10 cellular contexts compared by ENCODE assay signal in the genomic region with DNA sequence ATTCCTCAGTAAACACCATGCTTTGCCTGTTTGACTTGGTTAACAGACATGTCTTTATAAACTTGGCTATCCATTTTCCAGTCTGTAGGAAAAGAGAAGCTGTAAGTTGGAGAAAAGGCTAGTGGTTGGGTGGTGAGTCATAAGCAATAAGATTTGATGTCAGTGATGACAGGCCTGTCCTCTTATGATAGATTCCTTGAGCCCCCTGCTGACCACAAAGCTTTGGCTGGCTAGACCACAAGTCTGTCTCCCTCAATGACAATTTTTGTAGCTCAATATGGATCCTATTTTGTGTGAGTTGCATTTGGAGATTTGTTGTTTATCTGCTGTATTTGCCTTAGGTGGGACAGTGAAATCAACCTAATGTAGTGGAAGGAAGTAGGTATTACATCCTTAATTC.
DNase-seq lines count a peak whose midpoint lies in the region; ATAC-seq and TF ChIP-seq lines count a peak whose summit lies in the region.
"Had no signal": no experiment of that assay in that cellular context is flagged by ENCODE, and none has a peak within 500 bp of the region (broad histone marks: within the 10 kb centered on the region; RNA-seq: fewer than 3 reads in every experiment).

No MANE protein-coding gene starts in this region.

- no peak for DNase-seq in CD8-positive, alpha-beta T cell
- peak; percentile 76 for DNase-seq in IMR-90
- DNase-seq in activated CD8-positive, alpha-beta T cell treated with anti-CD3 and anti-CD28 coated beads, Interleukin-2, amount 10 ng/mL, durations not matched to agents 7 days and 5 days: peak; percentile 36
- DNase-seq in kidney tubule cell (ENCODE audit: low spot score): peak; percentile 66
- DNase-seq in substantia nigra (lab: John Stamatoyannopoulos, UW): no peak
- no peak for DNase-seq in NCI-H2081 (lab: John Stamatoyannopoulos, UW)
- DNase-seq: NCI-H526 treated with DMSO at 0.1 percent for 48 hours had no signal

- TF ChIP-seq CTCF in CD8-positive, alpha-beta T cell (IDR thresholded peaks at IDR 0.05): no peak
- 0 out of 2 replicates have a peak, but pooled peaks have one; percentile 6 for TF ChIP-seq CTCF in IMR-90 (conservative IDR thresholded peaks at IDR 0.05; ENCODE audit: low read depth, low read length)

- H3K36me3 Mint-ChIP-seq in CD8-positive, alpha-beta T cell: peaks cover 30% of the 10 kb centered on the region
- peaks cover 45% of the 10 kb centered on the region for H3K36me3 Mint-ChIP-seq in activated CD8-positive, alpha-beta T cell treated with anti-CD3 and anti-CD28 coated beads, Interleukin-2, amount 10 ng/mL, durations not matched to agents 7 days and 5 days (ENCODE audit: low read depth)

- peaks cover 5% of the 10 kb centered on the region for H3K9me3 Mint-ChIP-seq in CD8-positive, alpha-beta T cell
- peaks cover 10% of the 10 kb centered on the region for H3K9me3 Mint-ChIP-seq in activated CD8-positive, alpha-beta T cell treated with anti-CD3 and anti-CD28 coated beads, Interleukin-2, amount 10 ng/mL, durations not matched to agents 7 days and 5 days (ENCODE audit: insufficient read depth)

- no peak overlapping the region for H2AK9ac ChIP-seq in IMR-90 (replicated peaks; ENCODE audit: low read depth, low read length, poor library complexity)

- no peak overlapping the region for H2AK5ac ChIP-seq in IMR-90 (ENCODE audit: low read depth, low read length)

- H3K27ac Mint-ChIP-seq in CD8-positive, alpha-beta T cell: peak overlapping the region; percentile 49
- H3K27ac Mint-ChIP-seq in activated CD8-positive, alpha-beta T cell treated with anti-CD3 and anti-CD28 coated beads, Interleukin-2, amount 10 ng/mL, durations not matched to agents 7 days and 5 days: peak overlapping the region; percentile 75

- POLR2A ChIA-PET in CD8-positive, alpha-beta T cell (lab: Charles Lee): interaction anchor here (0.6 to 1.7 kb wide), 8 partner anchors 9 to 1344 kb away, joined by 3 to 7 read pairs (median 4); partner anchors contain the start of genes LONP2 and SIAH1
- POLR2A ChIA-PET in IMR-90 (lab: Charles Lee; ENCODE audit: unreplicated experiment): no interaction called here
- POLR2A ChIA-PET in activated CD8-positive, alpha-beta T cell treated with anti-CD3 and anti-CD28 coated beads, Interleukin-2, amount 10 ng/mL, durations not matched to agents 7 days and 5 days (lab: Charles Lee): interaction anchor here (0.7 kb wide), 1 partner anchor 136 kb away, joined by 8 read pairs; no protein-coding TSS in a partner anchor

- H3K4me1 Mint-ChIP-seq in CD8-positive, alpha-beta T cell (ENCODE audit: low read depth): peaks cover 49% of the 10 kb centered on the region
- H3K4me1 Mint-ChIP-seq in activated CD8-positive, alpha-beta T cell treated with anti-CD3 and anti-CD28 coated beads, Interleukin-2, amount 10 ng/mL, durations not matched to agents 7 days and 5 days (ENCODE audit: low read depth): peaks cover 33% of the 10 kb centered on the region

- no peak overlapping the region for H4K5ac ChIP-seq in IMR-90 (ENCODE audit: low read depth, low read length)

- no peak overlapping the region for H4K91ac ChIP-seq in IMR-90 (ENCODE audit: insufficient read depth, low read depth, low read length)

- no peak overlapping the region for H2BK15ac ChIP-seq in IMR-90 (ENCODE audit: low read depth, low read length)

- H3K79me1 ChIP-seq in IMR-90 (ENCODE audit: low read depth in 1 of 2, low read length in 2 of 2): peaks cover 23 to 47% of the 10 kb centered on the region in 2 experiments

- H3K4me3 Mint-ChIP-seq in CD8-positive, alpha-beta T cell: peak overlapping the region; percentile 30
- H3K4me3 Mint-ChIP-seq in activated CD8-positive, alpha-beta T cell treated with anti-CD3 and anti-CD28 coated beads, Interleukin-2, amount 10 ng/mL, durations not matched to agents 7 days and 5 days: peak overlapping the region; percentile 7

- no peak overlapping the region for H3K9ac ChIP-seq in IMR-90 (ENCODE audit: low read depth, low read length)

- no peak overlapping the region for H2BK20ac ChIP-seq in IMR-90 (ENCODE audit: low read depth, low read length)

- no peaks in the 10 kb centered on the region for H3K27me3 ChIP-seq in CD8-positive, alpha-beta T cell (ENCODE audit: insufficient read depth, low read length)
- H3K27me3 ChIP-seq in IMR-90 (ENCODE audit: control insufficient read depth, insufficient read depth, low read length): no peaks in the 10 kb centered on the region

- H3K4ac ChIP-seq in IMR-90 (ENCODE audit: low read depth, low read length): no peak overlapping the region

- TF ChIP-seq POLR2A in IMR-90 (IDR thresholded peaks at IDR 0.05; ENCODE audit: low read depth, low read length): no peak

- no peak overlapping the region for H4K8ac ChIP-seq in IMR-90 (ENCODE audit: low read depth in 2 of 2, low read length in 2 of 2)

- ATAC-seq in CD8-positive, alpha-beta T cell: no peak
- peak; percentile 18; the same call in 1 of the 2 replicates for ATAC-seq in IMR-90 (ENCODE audit: low read depth)
- ATAC-seq in activated CD8-positive, alpha-beta T cell treated with anti-CD3 and anti-CD28 coated beads, Interleukin-2, amount 10 ng/mL, durations not matched to agents 7 days and 5 days: no peak
- no peak for ATAC-seq in GM19324 (IDR thresholded peaks at IDR 0.05; ENCODE audit: low FRiP score, unreplicated experiment)
- ATAC-seq in HG02840 (IDR thresholded peaks at IDR 0.05; ENCODE audit: low FRiP score, unreplicated experiment): no peak

- H2AFZ ChIP-seq in IMR-90 (replicated peaks; ENCODE audit: low read length, poor library complexity): no peak overlapping the region

- peak overlapping the region; percentile 35 for H2BK5ac ChIP-seq in IMR-90 (ENCODE audit: low read depth, low read length, poor library complexity, severe bottlenecking)

- intact Hi-C loops in CD8-positive, alpha-beta T cell (cut with DNase I, micrococcal nuclease): loop anchor here (5.0 to 10.0 kb wide), 3 partner anchors 67 to 75 kb away; partner anchors contain the start of genes ABCC11 (in 1 of the 2), LONP2 (in 1 of the 2) and SIAH1 (in 1 of the 2)
- intact Hi-C loops in IMR-90 (cut with micrococcal nuclease): no loop called here

- no TSS peak for BruUV-seq in IMR-90 (replicated peaks; lab: Mats Ljungman, UMichigan)

- peaks cover 32% of the 10 kb centered on the region for H3K4me1 ChIP-seq in CD8-positive, alpha-beta T cell (ENCODE audit: insufficient read depth, low read length)
- H3K4me1 ChIP-seq in IMR-90 (ENCODE audit: control insufficient read depth, insufficient read depth, low read length): peaks cover 7% of the 10 kb centered on the region

- H3K23ac ChIP-seq in IMR-90 (ENCODE audit: low read depth, low read length): no peak overlapping the region

- H3K18ac ChIP-seq in IMR-90 (ENCODE audit: low read depth, low read length): no peak overlapping the region

- no peak for TF ChIP-seq RAD21 in IMR-90 (IDR thresholded peaks at IDR 0.05; ENCODE audit: low read length)

- H3K36me3 ChIP-seq in CD8-positive, alpha-beta T cell (ENCODE audit: insufficient read depth, low read length): no peaks in the 10 kb centered on the region
- H3K36me3 ChIP-seq in IMR-90 (ENCODE audit: control insufficient read depth, insufficient read depth, low read length): peaks cover 6% of the 10 kb centered on the region

- H3K9me1 ChIP-seq in IMR-90 (ENCODE audit: insufficient read depth, low read length): peaks cover 15% of the 10 kb centered on the region

- CTCF ChIA-PET in CD8-positive, alpha-beta T cell (lab: Charles Lee): interaction anchor here (1.1 kb wide), 1 partner anchor 306 kb away, joined by 7 read pairs; no protein-coding TSS in a partner anchor
- CTCF ChIA-PET in IMR-90 (lab: Yijun Ruan, JAX): interaction anchor here (0.6 kb wide), 1 partner anchor 39 kb away, joined by 5 read pairs; no protein-coding TSS in a partner anchor
- CTCF ChIA-PET in activated CD8-positive, alpha-beta T cell treated with anti-CD3 and anti-CD28 coated beads, Interleukin-2, amount 10 ng/mL, durations not matched to agents 7 days and 5 days (lab: Charles Lee): interaction anchor here (0.9 to 2.8 kb wide), 4 partner anchors 9 to 313 kb away, joined by 3 to 12 read pairs (median 4); no protein-coding TSS in a partner anchor

- H4K20me1 ChIP-seq in IMR-90 (ENCODE audit: insufficient read depth, low read length): peaks cover 11% of the 10 kb centered on the region

- H3K56ac ChIP-seq in IMR-90 (ENCODE audit: extremely low read depth, insufficient read depth, low read length): no peak overlapping the region

- no peak overlapping the region for H2BK120ac ChIP-seq in IMR-90 (ENCODE audit: low read depth, low read length)

- dilution Hi-C loops in IMR-90 (cut with HindIII; ENCODE audit: low sequenced_read_pairs, unreplicated experiment): no loop called here

- no peak overlapping the region for H3K4me2 ChIP-seq in IMR-90 (ENCODE audit: low read depth, low read length)

- no peak overlapping the region for H3K14ac ChIP-seq in IMR-90 (replicated peaks; ENCODE audit: low read depth, low read length)

- in situ Hi-C loops in IMR-90 (cut with MboI; ENCODE audit: low sequenced_read_pairs): no loop called here

- H3K4me3 ChIP-seq in CD8-positive, alpha-beta T cell (ENCODE audit: low read depth, low read length): no peak overlapping the region
- no peak overlapping the region for H3K4me3 ChIP-seq in IMR-90 (ENCODE audit: insufficient read depth, low read depth, low read length)
- H3K4me3 ChIP-seq: coronary artery had no signal

- no peaks in the 10 kb centered on the region for H3K27me3 Mint-ChIP-seq in CD8-positive, alpha-beta T cell (ENCODE audit: low read depth)
- H3K27me3 Mint-ChIP-seq in activated CD8-positive, alpha-beta T cell treated with anti-CD3 and anti-CD28 coated beads, Interleukin-2, amount 10 ng/mL, durations not matched to agents 7 days and 5 days (ENCODE audit: low read depth): no peaks in the 10 kb centered on the region

- no peak overlapping the region for H3K27ac ChIP-seq in CD8-positive, alpha-beta T cell (ENCODE audit: low read depth, low read length)
- H3K27ac ChIP-seq in IMR-90 (ENCODE audit: insufficient read depth, low read length): no peak overlapping the region
- H3K27ac ChIP-seq in substantia nigra (ENCODE audit: low read depth, low read length, poor library complexity, severe bottlenecking): no peak overlapping the region

- H3K9me3 ChIP-seq in CD8-positive, alpha-beta T cell (ENCODE audit: low read length): no peaks in the 10 kb centered on the region
- H3K9me3 ChIP-seq in IMR-90 (ENCODE audit: control insufficient read depth, insufficient read depth, low read length): no peaks in the 10 kb centered on the region

TF ChIP-seq in IMR-90, 13 proteins besides CTCF, POLR2A, EP300 and RAD21:
- TF ChIP-seq RCOR1 (IDR thresholded peaks at IDR 0.05; ENCODE audit: insufficient replicate concordance, low read length): no peak
- no peak for TF ChIP-seq MAFK (IDR thresholded peaks at IDR 0.05; ENCODE audit: low read depth, low read length)
- peak; percentile 78 for TF ChIP-seq FOS (IDR thresholded peaks at IDR 0.05; ENCODE audit: low read depth, low read length)

Comparison
In these comparisons a context has a peak if more than half of its experiments do, and no peak if none do; other contexts are left out.
1. DNase-seq: peak in IMR-90 (single experiment), activated CD8-positive, alpha-beta T cell treated with anti-CD3 and anti-CD28 coated beads, Interleukin-2, amount 10 ng/mL, durations not matched to agents 7 days and 5 days (single experiment) and kidney tubule cell (single experiment); none in CD8-positive, alpha-beta T cell (0 of 7), substantia nigra (0 of 49) and NCI-H2081 (0 of 2).